Comparison of ENCODE assay signal across 10 cellular contexts in genomic region chr2:62221141-62221540, GRCh38. TPM values are rescaled to one million over a fixed set of nuclear protein-coding genes. Genes with fewer than 3 reads are reported as not detected.
A peak's percentile ranks its signal among the peaks of the same experiment; 100 is the strongest.
DNase-seq lines count a peak whose midpoint lies in the region; ATAC-seq and TF ChIP-seq lines count a peak whose summit lies in the region.
"Had no signal": no experiment of that assay in that cellular context is flagged by ENCODE, and none has a peak within 500 bp of the region (broad histone marks: within the 10 kb centered on the region; RNA-seq: fewer than 3 reads in every experiment).

No MANE protein-coding gene starts in this region.

- no peak overlapping the region for H3K27ac ChIP-seq in mammary epithelial cell (ENCODE audit: insufficient read depth, low read depth, low read length)

- WGBS in mammary epithelial cell (ENCODE audit: low coverage, missing lambda C conversion rate): 27% methylated on average over 1 of the region's 1 CpG

- in situ Hi-C loops in mammary epithelial cell (cut with MboI; ENCODE audit: low sequenced_read_pairs in 2 of 2): no loop called here

- POLR2A ChIA-PET in MCF 10A (lab: Yijun Ruan, JAX): no interaction called here
- POLR2A ChIA-PET in activated CD8-positive, alpha-beta T cell treated with anti-CD3 and anti-CD28 coated beads, Interleukin-2, amount 10 ng/mL, durations not matched to agents 7 days and 5 days (lab: Charles Lee): no interaction called here

- H3K27me3 ChIP-seq in mammary epithelial cell (ENCODE audit: insufficient read depth, low read length): no peaks in the 10 kb centered on the region
- H3K27me3 ChIP-seq: spleen had no signal

- no peak for TF ChIP-seq CTCF in MCF 10A (IDR thresholded peaks at IDR 0.05; ENCODE audit: unreplicated experiment)
- no peak for TF ChIP-seq CTCF in mammary epithelial cell (conservative IDR thresholded peaks at IDR 0.05 in 1 of 2, IDR thresholded peaks at IDR 0.05 in 1 of 2; ENCODE audit: extremely low read depth in 1 of 2, insufficient read depth in 1 of 2, low read depth in 1 of 2, low read length in 2 of 2)

- no peak for ATAC-seq in activated CD8-positive, alpha-beta T cell treated with anti-CD3 and anti-CD28 coated beads, Interleukin-2, amount 10 ng/mL, durations not matched to agents 7 days and 5 days
- ATAC-seq in stimulated activated effector memory CD8-positive, alpha-beta T cell treated with anti-CD3 and anti-CD28 coated beads, Interleukin-12 subunit alpha, Interleukin-12 subunit beta, amount 100 ng/mL, for 72 hours: no peak
- no peak for ATAC-seq in HG02763 (IDR thresholded peaks at IDR 0.05; ENCODE audit: unreplicated experiment)
- ATAC-seq in GM21529 (IDR thresholded peaks at IDR 0.05; ENCODE audit: unreplicated experiment): no peak

- no peak overlapping the region for H2AFZ ChIP-seq in mammary epithelial cell (ENCODE audit: low read depth, low read length)

- no peak overlapping the region for H3K4me2 ChIP-seq in mammary epithelial cell (ENCODE audit: insufficient read depth, low read depth, low read length)

- H3K4me1 Mint-ChIP-seq in MCF 10A (ENCODE audit: insufficient read depth, unreplicated experiment): peaks cover 32% of the 10 kb centered on the region
- H3K4me1 Mint-ChIP-seq in activated CD8-positive, alpha-beta T cell treated with anti-CD3 and anti-CD28 coated beads, Interleukin-2, amount 10 ng/mL, durations not matched to agents 7 days and 5 days (ENCODE audit: low read depth): peaks cover 84% of the 10 kb centered on the region
- H3K4me1 Mint-ChIP-seq in stimulated activated effector memory CD8-positive, alpha-beta T cell treated with anti-CD3 and anti-CD28 coated beads, Interleukin-12 subunit alpha, Interleukin-12 subunit beta, amount 100 ng/mL, for 72 hours: peaks cover 82% of the 10 kb centered on the region

- intact Hi-C loops in MCF 10A (cut with micrococcal nuclease) (no loop called here), mammary epithelial cell (cut with micrococcal nuclease) (no loop called here)

- peaks cover 97% of the 10 kb centered on the region for H3K79me2 ChIP-seq in mammary epithelial cell (ENCODE audit: insufficient read depth, low read length)

- CTCF ChIA-PET in MCF 10A (lab: Yijun Ruan, JAX) (no interaction called here), mammary epithelial cell (lab: Charles Lee; ENCODE audit: low non-redundant PET) (no interaction called here)
- CTCF ChIA-PET in activated CD8-positive, alpha-beta T cell treated with anti-CD3 and anti-CD28 coated beads, Interleukin-2, amount 10 ng/mL, durations not matched to agents 7 days and 5 days (lab: Charles Lee): no interaction called here

- H3K9me3 ChIP-seq in mammary epithelial cell (replicated peaks; ENCODE audit: insufficient read depth, low read length): no peaks in the 10 kb centered on the region

- H3K9ac ChIP-seq in mammary epithelial cell (ENCODE audit: insufficient read depth, low read length): no peak overlapping the region

- H3K4me3 ChIP-seq in mammary epithelial cell (replicated peaks in 1 of 3; ENCODE audit: insufficient read depth in 1 of 3, low read depth in 2 of 3, low read length in 3 of 3): no peak overlapping the region
- H3K4me3 ChIP-seq: spleen had no signal

- H3K9me3 Mint-ChIP-seq in MCF 10A (ENCODE audit: unreplicated experiment): peaks cover 8% of the 10 kb centered on the region
- H3K9me3 Mint-ChIP-seq in activated CD8-positive, alpha-beta T cell treated with anti-CD3 and anti-CD28 coated beads, Interleukin-2, amount 10 ng/mL, durations not matched to agents 7 days and 5 days (ENCODE audit: insufficient read depth): peaks cover 4% of the 10 kb centered on the region
- no peaks in the 10 kb centered on the region for H3K9me3 Mint-ChIP-seq in stimulated activated effector memory CD8-positive, alpha-beta T cell treated with anti-CD3 and anti-CD28 coated beads, Interleukin-12 subunit alpha, Interleukin-12 subunit beta, amount 100 ng/mL, for 72 hours

- H4K20me1 ChIP-seq in mammary epithelial cell (ENCODE audit: insufficient read depth, low read length): no peaks in the 10 kb centered on the region

- DNase-seq in MCF 10A (ENCODE audit: unreplicated experiment) (peak; percentile 49), mammary epithelial cell (no peak), fibroblast of the conjunctiva (ENCODE audit: low read depth) (peak; percentile 27), anterior cingulate cortex (lab: John Stamatoyannopoulos, UW) (no peak)
- no peak for DNase-seq in activated CD8-positive, alpha-beta T cell treated with anti-CD3 and anti-CD28 coated beads, Interleukin-2, amount 10 ng/mL, durations not matched to agents 7 days and 5 days
- DNase-seq in stimulated activated effector memory CD8-positive, alpha-beta T cell treated with anti-CD3 and anti-CD28 coated beads, Interleukin-12 subunit alpha, Interleukin-12 subunit beta, amount 100 ng/mL, for 72 hours (ENCODE audit: low spot score in 2 of 2): peak in 1 of 2 donors; percentile 18
- DNase-seq: cortex of kidney, spleen had no signal

- no peak overlapping the region for H3K4me3 Mint-ChIP-seq in MCF 10A (ENCODE audit: unreplicated experiment)
- no peak overlapping the region for H3K4me3 Mint-ChIP-seq in activated CD8-positive, alpha-beta T cell treated with anti-CD3 and anti-CD28 coated beads, Interleukin-2, amount 10 ng/mL, durations not matched to agents 7 days and 5 days
- H3K4me3 Mint-ChIP-seq in stimulated activated effector memory CD8-positive, alpha-beta T cell treated with anti-CD3 and anti-CD28 coated beads, Interleukin-12 subunit alpha, Interleukin-12 subunit beta, amount 100 ng/mL, for 72 hours: no peak overlapping the region

- H3K36me3 ChIP-seq in mammary epithelial cell (ENCODE audit: insufficient read depth, low read length): peaks cover 12% of the 10 kb centered on the region

- no peak overlapping the region for H3K27ac Mint-ChIP-seq in MCF 10A (ENCODE audit: low read depth, unreplicated experiment)
- peak overlapping the region; percentile 7 for H3K27ac Mint-ChIP-seq in activated CD8-positive, alpha-beta T cell treated with anti-CD3 and anti-CD28 coated beads, Interleukin-2, amount 10 ng/mL, durations not matched to agents 7 days and 5 days
- peak overlapping the region; percentile 68 for H3K27ac Mint-ChIP-seq in stimulated activated effector memory CD8-positive, alpha-beta T cell treated with anti-CD3 and anti-CD28 coated beads, Interleukin-12 subunit alpha, Interleukin-12 subunit beta, amount 100 ng/mL, for 72 hours

- H3K4me1 ChIP-seq in mammary epithelial cell (ENCODE audit: insufficient read depth, low read length): peaks cover 8% of the 10 kb centered on the region

- peaks cover 9% of the 10 kb centered on the region for H3K36me3 Mint-ChIP-seq in MCF 10A (ENCODE audit: insufficient read depth, unreplicated experiment)
- peaks cover 79% of the 10 kb centered on the region for H3K36me3 Mint-ChIP-seq in activated CD8-positive, alpha-beta T cell treated with anti-CD3 and anti-CD28 coated beads, Interleukin-2, amount 10 ng/mL, durations not matched to agents 7 days and 5 days (ENCODE audit: low read depth)
- H3K36me3 Mint-ChIP-seq in stimulated activated effector memory CD8-positive, alpha-beta T cell treated with anti-CD3 and anti-CD28 coated beads, Interleukin-12 subunit alpha, Interleukin-12 subunit beta, amount 100 ng/mL, for 72 hours: peaks cover 35% of the 10 kb centered on the region

- dilution Hi-C loops in mammary epithelial cell (cut with HindIII; ENCODE audit: low sequenced_read_pairs): no loop called here

- no peaks in the 10 kb centered on the region for H3K27me3 Mint-ChIP-seq in MCF 10A (ENCODE audit: insufficient read depth, unreplicated experiment)
- H3K27me3 Mint-ChIP-seq in activated CD8-positive, alpha-beta T cell treated with anti-CD3 and anti-CD28 coated beads, Interleukin-2, amount 10 ng/mL, durations not matched to agents 7 days and 5 days (ENCODE audit: low read depth): no peaks in the 10 kb centered on the region

- BruUV-seq in MCF 10A (replicated peaks; lab: Mats Ljungman, UMichigan) (no TSS peak), mammary epithelial cell (replicated peaks; lab: Mats Ljungman, UMichigan) (no TSS peak)

RNA-seq across cellular contexts. Expression of gene B3GNT2, which starts 25.2 kb away (rescaled TPM):
- total RNA-seq in MCF 10A (2022) (12.3 and 15.3 TPM in 2 replicates), mammary epithelial cell (10 to 100 TPM; 35.2 to 44.8 TPM)
- polyA plus RNA-seq in mammary epithelial cell: 21.2 TPM
- 32.4 TPM for polyA minus RNA-seq in mammary epithelial cell
- 10 to 100 TPM; 41.2 to 44.3 TPM for total RNA-seq in activated CD8-positive, alpha-beta T cell treated with anti-CD3 and anti-CD28 coated beads, Interleukin-2, amount 10 ng/mL, durations not matched to agents 7 days and 5 days

Comparison
In these comparisons a context has a peak if more than half of its experiments do, and no peak if none do; other contexts are left out.
1. DNase-seq: peak in MCF 10A (single experiment) and fibroblast of the conjunctiva (single experiment); none in mammary epithelial cell (single experiment), activated CD8-positive, alpha-beta T cell treated with anti-CD3 and anti-CD28 coated beads, Interleukin-2, amount 10 ng/mL, durations not matched to agents 7 days and 5 days (single experiment) and anterior cingulate cortex (0 of 58).